In genomic region chr14:105537580-105538474, GRCh38 we compare ENCODE assay signal across 9 cellular contexts. TPM values are rescaled to one million over a fixed set of nuclear protein-coding genes. Genes with fewer than 3 reads are reported as not detected.
DNase-seq lines count a peak whose midpoint lies in the region; ATAC-seq and TF ChIP-seq lines count a peak whose summit lies in the region.
"Had no signal": no experiment of that assay in that cellular context is flagged by ENCODE, and none has a peak within 500 bp of the region (broad histone marks: within the 10 kb centered on the region; RNA-seq: fewer than 3 reads in every experiment).

No MANE protein-coding gene starts in this region.

- no peaks in the 10 kb centered on the region for H3K36me3 ChIP-seq in thoracic aorta

- H3K9me3 ChIP-seq in thoracic aorta: no peaks in the 10 kb centered on the region

- H3K27me3 Mint-ChIP-seq in endothelial cell (ENCODE audit: unreplicated experiment) (peaks cover 23% of the 10 kb centered on the region), nephron (ENCODE audit: low read depth) (peaks cover 30% of the 10 kb centered on the region)
- H3K27me3 Mint-ChIP-seq: activated naive CD4-positive, alpha-beta T cell treated with anti-CD3 and anti-CD28 coated beads, Interleukin-2, amount 50 U/mL, for 24 hours had no signal

- no peaks in the 10 kb centered on the region for H3K27me3 ChIP-seq in thoracic aorta (replicated peaks; ENCODE audit: insufficient read depth)

- peak; percentile 97 for TF ChIP-seq CTCF in GM12865 (IDR thresholded peaks at IDR 0.05; ENCODE audit: insufficient read depth, low read depth, low read length, missing control alignments)
- TF ChIP-seq CTCF in endothelial cell (IDR thresholded peaks at IDR 0.05; ENCODE audit: unreplicated experiment): peak; percentile 97
- peak; percentile 90 to 93 (median 90) for TF ChIP-seq CTCF in nephron (IDR thresholded peaks at IDR 0.05; ENCODE audit: unreplicated experiment in 3 of 3)
- peak; percentile 98 for TF ChIP-seq CTCF in thoracic aorta (IDR thresholded peaks at IDR 0.05)

- no peaks in the 10 kb centered on the region for H3K4me1 Mint-ChIP-seq in endothelial cell (ENCODE audit: unreplicated experiment)
- H3K4me1 Mint-ChIP-seq in nephron: peaks cover 6% of the 10 kb centered on the region
- H3K4me1 Mint-ChIP-seq: activated naive CD4-positive, alpha-beta T cell treated with anti-CD3 and anti-CD28 coated beads, Interleukin-2, amount 50 U/mL, for 24 hours had no signal

- H3K27ac Mint-ChIP-seq in endothelial cell (ENCODE audit: unreplicated experiment): no peak overlapping the region
- no peak overlapping the region for H3K27ac Mint-ChIP-seq in nephron
- H3K27ac Mint-ChIP-seq: activated naive CD4-positive, alpha-beta T cell treated with anti-CD3 and anti-CD28 coated beads, Interleukin-2, amount 50 U/mL, for 24 hours had no signal

- DNase-seq in GM12865 (ENCODE audit: low read depth) (peak; percentile 54), NCI-H1694 (lab: John Stamatoyannopoulos, UW) (peak; percentile 58), endothelial cell (ENCODE audit: low spot score) (peak; percentile 75), thoracic aorta (ENCODE audit: low spot score) (no peak)
- DNase-seq in activated CD8-positive, alpha-beta memory T cell treated with anti-CD3 and anti-CD28 coated beads for 48 hours (ENCODE audit: low read depth in 2 of 3, low spot score in 2 of 3): peak; percentile 43 to 72 (median 69)

- peaks cover 4% of the 10 kb centered on the region for H3K36me3 Mint-ChIP-seq in endothelial cell (ENCODE audit: low read depth, unreplicated experiment)
- H3K36me3 Mint-ChIP-seq in nephron (ENCODE audit: low read depth): no peaks in the 10 kb centered on the region
- H3K36me3 Mint-ChIP-seq: activated naive CD4-positive, alpha-beta T cell treated with anti-CD3 and anti-CD28 coated beads, Interleukin-2, amount 50 U/mL, for 24 hours had no signal

- no peaks in the 10 kb centered on the region for H3K4me1 ChIP-seq in thoracic aorta (ENCODE audit: control insufficient read depth in 1 of 2, low read depth in 2 of 2)

- ATAC-seq in thoracic aorta (ENCODE audit: insufficient number of reproducible peaks, low FRiP score, low read depth) (no peak), HG02973 (IDR thresholded peaks at IDR 0.05; ENCODE audit: unreplicated experiment) (no peak), HG03159 (IDR thresholded peaks at IDR 0.05; ENCODE audit: unreplicated experiment) (no peak)

- no peak overlapping the region for H3K4me3 Mint-ChIP-seq in endothelial cell (ENCODE audit: unreplicated experiment)
- H3K4me3 Mint-ChIP-seq in nephron: no peak overlapping the region
- H3K4me3 Mint-ChIP-seq: activated naive CD4-positive, alpha-beta T cell treated with anti-CD3 and anti-CD28 coated beads, Interleukin-2, amount 50 U/mL, for 24 hours had no signal

- H3K27ac ChIP-seq in thoracic aorta: no peak overlapping the region

- H3K4me3 ChIP-seq in GM12865 (ENCODE audit: low read depth, low read length) (no peak overlapping the region), thoracic aorta (no peak overlapping the region)

- H3K9me3 Mint-ChIP-seq in endothelial cell (ENCODE audit: unreplicated experiment) (no peaks in the 10 kb centered on the region), nephron (peaks cover 5% of the 10 kb centered on the region)
- H3K9me3 Mint-ChIP-seq: activated naive CD4-positive, alpha-beta T cell treated with anti-CD3 and anti-CD28 coated beads, Interleukin-2, amount 50 U/mL, for 24 hours had no signal

RNA-seq across cellular contexts. Expression of gene TMEM121, which starts 11.4 kb away (rescaled TPM):
- 1.6 TPM for total RNA-seq in endothelial cell (ENCODE audit: unreplicated experiment)
- 1 to 10 TPM; 2.6 to 5.5 TPM for total RNA-seq in thoracic aorta

RNA-seq across cellular contexts. Expression of gene TEDC1, which starts 46.8 kb away (rescaled TPM):
- 11.5 TPM for total RNA-seq in endothelial cell (ENCODE audit: unreplicated experiment)
- total RNA-seq in thoracic aorta: 10 to 100 TPM in 1 of 2 donors, 1 to 10 TPM in 1; 7.8 to 42.1 TPM

RNA-seq across cellular contexts. Expression of gene CRIP1, which starts 51.1 kb away (rescaled TPM):
- total RNA-seq in endothelial cell (ENCODE audit: unreplicated experiment): 2.5 TPM
- total RNA-seq in thoracic aorta: 100 to 1,000 TPM in 1 of 2 donors, 10 to 100 TPM in 1; 75.4 to 325 TPM

Comparison
In these comparisons a context has a peak if more than half of its experiments do, and no peak if none do; other contexts are left out.
1. RNA of gene CRIP1, which starts 51.1 kb away (total RNA-seq): 75.4 to 325 TPM in thoracic aorta; 2.5 TPM in endothelial cell (single experiment); every median in the first group is over 10 times any median in the second.
2. Peak in every context shown above with its lines, with median percentiles within 50 percentile points of each other: CTCF ChIP-seq.